17 cellular contexts compared by ENCODE assay signal in the genomic region with DNA sequence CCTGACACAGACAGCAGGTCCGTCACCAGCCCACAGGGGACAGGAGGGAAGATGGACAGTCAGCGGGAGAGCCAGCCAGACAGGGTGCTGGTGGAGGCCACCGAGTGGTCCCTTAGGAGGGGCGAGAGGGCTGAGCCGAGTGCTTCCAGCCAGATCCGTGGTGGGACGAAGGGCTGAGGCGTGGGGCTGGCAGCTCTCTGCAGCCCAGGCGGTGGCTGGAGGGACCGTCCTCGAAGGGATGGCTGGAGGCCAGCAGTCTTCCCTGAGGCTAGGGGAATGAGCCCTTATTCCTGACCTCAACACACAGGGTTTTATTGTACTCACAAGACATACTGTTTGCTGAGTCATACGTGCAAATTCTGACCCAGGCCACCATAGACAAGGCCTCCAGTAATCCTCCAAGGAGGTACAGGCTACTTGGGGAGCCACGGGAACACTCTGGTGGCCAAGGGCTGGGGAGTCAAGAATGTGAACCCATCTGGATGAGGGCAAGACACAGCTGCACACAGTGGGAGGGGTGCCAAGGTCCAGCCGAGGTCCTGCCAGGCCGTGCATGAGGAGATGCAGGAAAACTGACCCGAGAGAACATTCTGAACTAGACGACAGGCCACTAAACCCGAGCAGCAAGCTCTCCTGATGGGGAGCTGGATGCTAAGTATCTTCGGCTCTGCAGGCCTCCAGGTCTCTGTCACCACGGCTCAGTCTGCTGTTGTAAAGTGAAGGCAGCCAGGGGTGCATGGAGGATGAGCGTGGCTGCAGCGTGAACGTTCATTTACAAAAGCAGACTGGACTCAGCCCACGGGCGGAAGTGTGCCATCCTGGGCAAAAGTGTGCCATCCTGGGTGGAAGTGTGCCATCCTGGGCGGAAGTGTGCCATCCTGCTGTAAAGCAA.
DNase-seq lines count a peak whose midpoint lies in the region; ATAC-seq and TF ChIP-seq lines count a peak whose summit lies in the region.
"Had no signal": no experiment of that assay in that cellular context is flagged by ENCODE, and none has a peak within 500 bp of the region (broad histone marks: within the 10 kb centered on the region; RNA-seq: fewer than 3 reads in every experiment).

No MANE protein-coding gene starts in this region.

- no peak overlapping the region for H3K4me2 ChIP-seq in neural progenitor cell

- H3K36me3 Mint-ChIP-seq in neural progenitor cell: no peaks in the 10 kb centered on the region
- no peaks in the 10 kb centered on the region for H3K36me3 Mint-ChIP-seq in CD4-positive, alpha-beta memory T cell

- no peaks in the 10 kb centered on the region for H3F3A ChIP-seq in neural progenitor cell (ENCODE audit: low read depth)

- CTCF ChIA-PET in CD4-positive, alpha-beta memory T cell (lab: Charles Lee; ENCODE audit: partially characterized antibody): no interaction called here

- H3K27me3 ChIP-seq in heart left ventricle (no peaks in the 10 kb centered on the region), neural progenitor cell (no peaks in the 10 kb centered on the region), aorta (ENCODE audit: control insufficient read depth in 1 of 2, insufficient read depth in 2 of 2, low read length in 1 of 2) (no peaks in the 10 kb centered on the region)
- H3K27me3 ChIP-seq in CD4-positive, alpha-beta memory T cell (ENCODE audit: insufficient read depth, low read length): no peaks in the 10 kb centered on the region
- H3K27me3 ChIP-seq: upper lobe of left lung had no signal

- WGBS in heart left ventricle, 4 donors: 68 to 88% (median 74%) methylated on average over 14 to 26 of the region's 26 CpGs
- WGBS in aorta, 2 donors: 79 to 84% methylated on average over 26 of the region's 26 CpGs

- peaks cover 0 to 25% (median 17%) of the 10 kb centered on the region in 12 donors for H3K4me1 ChIP-seq in heart left ventricle
- H3K4me1 ChIP-seq in neural progenitor cell: no peaks in the 10 kb centered on the region
- H3K4me1 ChIP-seq in aorta (ENCODE audit: control insufficient read depth in 1 of 2, insufficient read depth in 2 of 2, low read length in 2 of 2): no peaks in the 10 kb centered on the region
- H3K4me1 ChIP-seq in CD4-positive, alpha-beta memory T cell (ENCODE audit: insufficient read depth, low read length): no peaks in the 10 kb centered on the region

- H3K36me3 ChIP-seq in heart left ventricle (no peaks in the 10 kb centered on the region), neural progenitor cell (no peaks in the 10 kb centered on the region), aorta (ENCODE audit: control insufficient read depth in 1 of 2, insufficient read depth in 2 of 2, low read length in 1 of 2) (no peaks in the 10 kb centered on the region)
- no peaks in the 10 kb centered on the region for H3K36me3 ChIP-seq in CD4-positive, alpha-beta memory T cell (ENCODE audit: insufficient read depth, low read length)
- H3K36me3 ChIP-seq: BLaER1 treated with 17β-estradiol and CSF1 and Interleukin-3, amounts not matched to agents 10 nM and 100 nM; upper lobe of left lung had no signal

- TF ChIP-seq CTCF in heart left ventricle (IDR thresholded peaks at IDR 0.05): no peak
- no peak for TF ChIP-seq CTCF in neural progenitor cell (IDR thresholded peaks at IDR 0.05)

- no peak overlapping the region for H3K9ac ChIP-seq in neural progenitor cell
- H3K9ac ChIP-seq: BLaER1 treated with 17β-estradiol and CSF1 and Interleukin-3, amounts not matched to agents 10 nM and 100 nM had no signal

- H3K9me3 ChIP-seq in heart left ventricle (no peaks in the 10 kb centered on the region), neural progenitor cell (ENCODE audit: low read depth) (no peaks in the 10 kb centered on the region), aorta (ENCODE audit: control insufficient read depth, low read length) (no peaks in the 10 kb centered on the region)
- H3K9me3 ChIP-seq in CD4-positive, alpha-beta memory T cell (ENCODE audit: control insufficient read depth in 1 of 2, low read length in 2 of 2): no peaks in the 10 kb centered on the region
- H3K9me3 ChIP-seq: BLaER1 treated with 17β-estradiol and CSF1 and Interleukin-3, amounts not matched to agents 10 nM and 100 nM; upper lobe of left lung had no signal

- H3K27ac ChIP-seq in heart left ventricle: peak overlapping the region in 3 of 12 donors; percentile 3 to 73 (median 24)
- no peak overlapping the region for H3K27ac ChIP-seq in neural progenitor cell
- H3K27ac ChIP-seq in aorta (ENCODE audit: low read depth in 1 of 2, low read length in 2 of 2): no peak overlapping the region
- H3K27ac ChIP-seq in CD4-positive, alpha-beta memory T cell (ENCODE audit: low read depth, low read length): no peak overlapping the region

- in situ Hi-C loops in SK-MEL-5 (cut with HindIII; ENCODE audit: low pct_unique_long_range_greater_than_20kb, low sequenced_read_pairs): no loop called here

- no peaks in the 10 kb centered on the region for H3K79me2 ChIP-seq in neural progenitor cell (ENCODE audit: low read depth)

- intact Hi-C loops in heart left ventricle (cut with DNase I): no loop called here
- intact Hi-C loops in aorta (cut with DNase I): no loop called here
- intact Hi-C loops in CD4-positive, alpha-beta memory T cell (cut with micrococcal nuclease): no loop called here

- H3K4me3 Mint-ChIP-seq in neural progenitor cell: no peak overlapping the region
- H3K4me3 Mint-ChIP-seq in CD4-positive, alpha-beta memory T cell: no peak overlapping the region

- no peak overlapping the region for H2AFZ ChIP-seq in neural progenitor cell (replicated peaks)

- no peak for TF ChIP-seq POLR2A in heart left ventricle (IDR thresholded peaks at IDR 0.05)

- POLR2A ChIA-PET in CD4-positive, alpha-beta memory T cell (lab: Charles Lee; ENCODE audit: partially characterized antibody): no interaction called here

- ATAC-seq in heart left ventricle (peak; percentile 5 to 37 (median 28)), aorta (ENCODE audit: low FRiP score) (peak; percentile 3), GM19463 (IDR thresholded peaks at IDR 0.05; ENCODE audit: unreplicated experiment) (no peak)

- DNase-seq in SK-MEL-5 (ENCODE audit: low read depth, low spot score) (peak; percentile 78), heart left ventricle (no peak), neural progenitor cell (ENCODE audit: low spot score) (no peak), aorta (no peak), NCI-H2081 treated with DMSO at 0.1 percent for 48 hours (lab: John Stamatoyannopoulos, UW) (no peak)
- DNase-seq in CD4-positive, alpha-beta memory T cell: no peak
- DNase-seq: activated CD4-positive, alpha-beta T cell treated with anti-CD3 and anti-CD28 coated beads for 4 hours; activated T-cell treated with anti-CD3 and anti-CD28 coated beads, Interleukin-2, amount 50 U/mL, for 48 hours; amniotic stem cell; cortex of kidney; NCI-H1417; NCI-H446; T-helper 2 cell had no signal

- H3K27me3 Mint-ChIP-seq in neural progenitor cell (ENCODE audit: insufficient read depth, low read depth): peaks cover 12% of the 10 kb centered on the region
- H3K27me3 Mint-ChIP-seq in CD4-positive, alpha-beta memory T cell: peaks cover 4 to 5% of the 10 kb centered on the region in 2 donors

- H3K27ac Mint-ChIP-seq in neural progenitor cell: peak overlapping the region; percentile 93
- no peak overlapping the region for H3K27ac Mint-ChIP-seq in CD4-positive, alpha-beta memory T cell
- H3K27ac Mint-ChIP-seq: progenitor cell of endocrine pancreas had no signal

- H3K9me3 Mint-ChIP-seq in neural progenitor cell: peaks cover 8% of the 10 kb centered on the region
- peaks cover 0 to 3% (median 0%) of the 10 kb centered on the region in 8 donors for H3K9me3 Mint-ChIP-seq in CD4-positive, alpha-beta memory T cell

- H3K4me1 Mint-ChIP-seq in neural progenitor cell: peaks cover 49% of the 10 kb centered on the region
- peaks cover 0 to 2% (median 0%) of the 10 kb centered on the region in 4 donors for H3K4me1 Mint-ChIP-seq in CD4-positive, alpha-beta memory T cell

- H4K20me1 ChIP-seq in neural progenitor cell (ENCODE audit: low read depth): no peaks in the 10 kb centered on the region
- H4K20me1 ChIP-seq: BLaER1 treated with 17β-estradiol and CSF1 and Interleukin-3, amounts not matched to agents 10 nM and 100 nM had no signal

- H3K4me3 ChIP-seq in heart left ventricle (no peak overlapping the region), neural progenitor cell (no peak overlapping the region), aorta (ENCODE audit: low read length in 2 of 2) (no peak overlapping the region)
- no peak overlapping the region for H3K4me3 ChIP-seq in CD4-positive, alpha-beta memory T cell (ENCODE audit: low read length in 2 of 2)
- H3K4me3 ChIP-seq: BLaER1 treated with 17β-estradiol and CSF1 and Interleukin-3, amounts not matched to agents 10 nM and 100 nM had no signal
